ENCODE assay signal across 15 cellular contexts in genomic region chr11:39361557-39361956, GRCh38.
DNase-seq lines count a peak whose midpoint lies in the region; FAIRE-seq and TF ChIP-seq lines count a peak whose summit lies in the region.
"Had no signal": no experiment of that assay in that cellular context is flagged by ENCODE, and none has a peak within 500 bp of the region (broad histone marks: within the 10 kb centered on the region; RNA-seq: fewer than 3 reads in every experiment).

No MANE protein-coding gene starts in this region.

- H3K4me3 ChIP-seq in A673 (ENCODE audit: low read depth, low read length, poor library complexity, severe bottlenecking) = no peak overlapping the region
- no peak overlapping the region for H3K4me3 ChIP-seq in OCI-LY3 (ENCODE audit: low read length)
- no peak overlapping the region for H3K4me3 ChIP-seq in epithelial cell of proximal tubule (ENCODE audit: low read depth, low read length)
- H3K4me3 ChIP-seq in mammary epithelial cell (replicated peaks in 1 of 3; ENCODE audit: insufficient read depth in 1 of 3, low read depth in 2 of 3, low read length in 3 of 3) = no peak overlapping the region
- H3K4me3 ChIP-seq in small intestine (ENCODE audit: low read depth in 1 of 2, low read length in 2 of 2) = no peak overlapping the region

- H2BK12ac ChIP-seq in H9 (ENCODE audit: insufficient read length, low read depth, low read length) = no peak overlapping the region

- no peak overlapping the region for H3K14ac ChIP-seq in H9 (ENCODE audit: insufficient read depth, low read length)

- H4K5ac ChIP-seq in H9 (ENCODE audit: insufficient read length, low read depth, low read length) = no peak overlapping the region

- peaks cover 0 to 2% of the 10 kb centered on the region in 2 experiments; a peak in 1 of 5 replicates for H3K9me3 Mint-ChIP-seq in H9
- H3K9me3 Mint-ChIP-seq: CD14-positive monocyte; CD8-positive, alpha-beta T cell had no signal

- no peak overlapping the region; a peak in 1 of 5 replicates for H3K4me3 Mint-ChIP-seq in H9
- H3K4me3 Mint-ChIP-seq: CD14-positive monocyte; CD8-positive, alpha-beta T cell had no signal

- no TSS peak for BruUV-seq in A673 (replicated peaks; lab: Mats Ljungman, UMichigan)
- BruUV-seq in mammary epithelial cell (replicated peaks; lab: Mats Ljungman, UMichigan) = no TSS peak

- no peaks in the 10 kb centered on the region for H3K27me3 ChIP-seq in A673 (replicated peaks; ENCODE audit: insufficient read depth, low read depth, low read length, poor library complexity)
- no peaks in the 10 kb centered on the region for H3K27me3 ChIP-seq in H9 (ENCODE audit: insufficient read depth, low read length)
- H3K27me3 ChIP-seq in OCI-LY3 (ENCODE audit: low read depth, low read length) = no peaks in the 10 kb centered on the region
- H3K27me3 ChIP-seq in mammary epithelial cell (ENCODE audit: insufficient read depth, low read length) = no peaks in the 10 kb centered on the region
- H3K27me3 ChIP-seq in small intestine (ENCODE audit: control insufficient read depth in 2 of 2, insufficient read depth in 2 of 2, low read length in 2 of 2) = no peaks in the 10 kb centered on the region
- H3K27me3 ChIP-seq: BE2C had no signal

- WGBS in H9 (ENCODE audit: extremely low coverage, insufficient read length, low lambda C conversion rate) = no CpG with 5 or more reads among the region's 1 CpG
- WGBS in mammary epithelial cell (ENCODE audit: low coverage, missing lambda C conversion rate) = 45% methylated on average over 1 of the region's 1 CpG
- 76 to 90% (median 78%) methylated on average over 1 of the region's 1 CpG for WGBS in small intestine, 3 donors

- H3K4me2 ChIP-seq in H9 (ENCODE audit: insufficient read depth, insufficient read length, low read length) (no peak overlapping the region), OCI-LY3 (ENCODE audit: low read length) (no peak overlapping the region), mammary epithelial cell (ENCODE audit: insufficient read depth, low read depth, low read length) (no peak overlapping the region)

- no peak overlapping the region for H4K8ac ChIP-seq in H9 (replicated peaks; ENCODE audit: insufficient read length, low read depth, low read length)

- H3K23me2 ChIP-seq in H9 (ENCODE audit: insufficient read length, low read depth, low read length, poor library complexity, severe bottlenecking) = no peaks in the 10 kb centered on the region

- no peak overlapping the region for H3K56ac ChIP-seq in H9 (ENCODE audit: insufficient read length, low read depth, low read length)

- H3K79me1 ChIP-seq in H9 (ENCODE audit: insufficient read depth, low read depth, low read length, poor library complexity, severe bottlenecking) = no peaks in the 10 kb centered on the region

- H3K9me3 ChIP-seq in A673 (ENCODE audit: low read depth, low read length, poor library complexity, severe bottlenecking) (peaks cover 24% of the 10 kb centered on the region), H9 (ENCODE audit: control insufficient read depth, low read depth, low read length) (no peaks in the 10 kb centered on the region), OCI-LY3 (ENCODE audit: insufficient read depth, low read length) (no peaks in the 10 kb centered on the region), mammary epithelial cell (replicated peaks; ENCODE audit: insufficient read depth, low read length) (no peaks in the 10 kb centered on the region), small intestine (ENCODE audit: control insufficient read depth, low read depth) (no peaks in the 10 kb centered on the region)
- H3K9me3 ChIP-seq: BE2C had no signal

- no peak overlapping the region for H3K23ac ChIP-seq in H9 (ENCODE audit: insufficient read length, low read depth, low read length)

- H4K20me1 ChIP-seq in H9 (ENCODE audit: control insufficient read depth, insufficient read depth, insufficient read length) (no peaks in the 10 kb centered on the region), OCI-LY3 (ENCODE audit: insufficient read depth, low read length) (no peaks in the 10 kb centered on the region), mammary epithelial cell (ENCODE audit: insufficient read depth, low read length) (no peaks in the 10 kb centered on the region)

- H3T11ph ChIP-seq in H9 (ENCODE audit: low read length) = no peak overlapping the region

- H3K4me1 ChIP-seq in A673 (ENCODE audit: insufficient read depth, low read length, poor library complexity, severe bottlenecking) (peaks cover 15% of the 10 kb centered on the region), H9 (ENCODE audit: insufficient read depth, low read length) (no peaks in the 10 kb centered on the region), OCI-LY3 (ENCODE audit: low read length) (peaks cover 9% of the 10 kb centered on the region), mammary epithelial cell (ENCODE audit: insufficient read depth, low read length) (no peaks in the 10 kb centered on the region), small intestine (ENCODE audit: control insufficient read depth in 2 of 2, insufficient read depth in 1 of 2, low read depth in 1 of 2, low read length in 1 of 2) (no peaks in the 10 kb centered on the region)
- H3K4me1 ChIP-seq: BE2C had no signal

- peaks cover 7% of the 10 kb centered on the region for H3K36me3 ChIP-seq in A673 (ENCODE audit: insufficient read depth, low read length, poor library complexity, severe bottlenecking)
- H3K36me3 ChIP-seq in OCI-LY3 (replicated peaks; ENCODE audit: low read depth, low read length) = no peaks in the 10 kb centered on the region
- H3K36me3 ChIP-seq in mammary epithelial cell (ENCODE audit: insufficient read depth, low read length) = no peaks in the 10 kb centered on the region
- H3K36me3 ChIP-seq in small intestine (ENCODE audit: control insufficient read depth in 2 of 2, insufficient read depth in 2 of 2, low read length in 2 of 2) = no peaks in the 10 kb centered on the region
- H3K36me3 ChIP-seq: BE2C had no signal

- no peak overlapping the region for H3K27ac ChIP-seq in A673 (ENCODE audit: low read depth, low read length, poor library complexity, severe bottlenecking)
- H3K27ac ChIP-seq in H9 (ENCODE audit: insufficient read length, low read depth, low read length) = no peak overlapping the region
- no peak overlapping the region for H3K27ac ChIP-seq in OCI-LY3 (ENCODE audit: low read length)
- H3K27ac ChIP-seq in mammary epithelial cell (ENCODE audit: insufficient read depth, low read depth, low read length) = no peak overlapping the region
- no peak overlapping the region for H3K27ac ChIP-seq in small intestine (ENCODE audit: low read depth in 1 of 2, low read length in 1 of 2)

- H3K79me2 ChIP-seq in H9 (ENCODE audit: insufficient read depth, low read length) = no peaks in the 10 kb centered on the region
- H3K79me2 ChIP-seq in OCI-LY3 (ENCODE audit: low read length) = no peaks in the 10 kb centered on the region
- no peaks in the 10 kb centered on the region for H3K79me2 ChIP-seq in mammary epithelial cell (ENCODE audit: insufficient read depth, low read length)

- no peaks in the 10 kb centered on the region for H3K4me1 Mint-ChIP-seq in H9
- H3K4me1 Mint-ChIP-seq: CD14-positive monocyte had no signal

- CTCF ChIA-PET in A673 (lab: Charles Lee) (no interaction called here), mammary epithelial cell (lab: Charles Lee; ENCODE audit: low non-redundant PET) (no interaction called here)

- H2AFZ ChIP-seq in H9 (ENCODE audit: low read length) (no peak overlapping the region), OCI-LY3 (ENCODE audit: low read depth, low read length) (no peak overlapping the region), mammary epithelial cell (ENCODE audit: low read depth, low read length) (no peak overlapping the region)

- H3K27me3 Mint-ChIP-seq in H9 (ENCODE audit: low read depth) = no peaks in the 10 kb centered on the region

- H2BK20ac ChIP-seq in H9 (ENCODE audit: low read depth, low read length, poor library complexity, severe bottlenecking) = no peak overlapping the region

- FAIRE-seq in small intestine (lab: Jason Lieb, UNC) = no peak
- FAIRE-seq: A204.1, GM18507, H54 had no signal

- H2BK15ac ChIP-seq in H9 (ENCODE audit: low read depth, low read length) = no peak overlapping the region

- no peak for DNase-seq in A673 (ENCODE audit: low spot score)
- no peak for DNase-seq in H9
- no peak for DNase-seq in epithelial cell of proximal tubule (ENCODE audit: low read depth)
- no peak for DNase-seq in mammary epithelial cell
- DNase-seq in central memory CD4-positive, alpha-beta T cell = no peak
- no peak for DNase-seq in small intestine
- no peak for DNase-seq in NCI-H2227 treated with DMSO at 0.1 percent for 48 hours (lab: John Stamatoyannopoulos, UW)
- DNase-seq: BE2C; CD8-positive, alpha-beta T cell; DMS53 had no signal

- peak; percentile 30; the same call in 1 of the 2 replicates for TF ChIP-seq CTCF in A673 (conservative IDR thresholded peaks at IDR 0.05; ENCODE audit: low read depth, low read length)
- TF ChIP-seq CTCF in H9 (conservative IDR thresholded peaks at IDR 0.05) = peak; percentile 48
- TF ChIP-seq CTCF in OCI-LY3 (IDR thresholded peaks at IDR 0.05; ENCODE audit: low read depth, low read length) = peak; percentile 20; the same call in 1 of the 2 replicates
- TF ChIP-seq CTCF in epithelial cell of proximal tubule (conservative IDR thresholded peaks at IDR 0.05; ENCODE audit: low read depth, low read length) = peak; percentile 4
- TF ChIP-seq CTCF in mammary epithelial cell (conservative IDR thresholded peaks at IDR 0.05 in 1 of 2, IDR thresholded peaks at IDR 0.05 in 1 of 2; ENCODE audit: extremely low read depth in 1 of 2, insufficient read depth in 1 of 2, low read depth in 1 of 2, low read length in 2 of 2) = no peak

- no peak overlapping the region for H3K4ac ChIP-seq in H9 (ENCODE audit: low read depth, low read length)

- H2BK120ac ChIP-seq in H9 (ENCODE audit: low read depth, low read length, poor library complexity, severe bottlenecking) = no peak overlapping the region

- POLR2A ChIA-PET in A673 (lab: Charles Lee; ENCODE audit: low non-redundant PET) = no interaction called here

- no peak overlapping the region for H3K27ac Mint-ChIP-seq in H9
- H3K27ac Mint-ChIP-seq: CD14-positive monocyte; CD8-positive, alpha-beta T cell had no signal

- intact Hi-C loops in A673 (cut with micrococcal nuclease; ENCODE audit: unreplicated experiment) (no loop called here), mammary epithelial cell (cut with micrococcal nuclease) (no loop called here)

- H3K18ac ChIP-seq in H9 (ENCODE audit: insufficient read length, low read depth, low read length) = no peak overlapping the region

- H3K36me3 Mint-ChIP-seq in H9 (ENCODE audit: insufficient read depth in 1 of 3, low read depth in 3 of 3) = no peaks in the 10 kb centered on the region
- H3K36me3 Mint-ChIP-seq: CD14-positive monocyte; CD8-positive, alpha-beta T cell had no signal

- dilution Hi-C loops in mammary epithelial cell (cut with HindIII; ENCODE audit: low sequenced_read_pairs) = no loop called here

- H2BK5ac ChIP-seq in H9 (ENCODE audit: insufficient read length, low read length) = no peak overlapping the region

- H3K9ac ChIP-seq in H9 (ENCODE audit: extremely low read depth, insufficient read length, low read length) (no peak overlapping the region), OCI-LY3 (ENCODE audit: low read length) (no peak overlapping the region), mammary epithelial cell (ENCODE audit: insufficient read depth, low read length) (no peak overlapping the region)

- in situ Hi-C loops in mammary epithelial cell (cut with MboI; ENCODE audit: low sequenced_read_pairs in 2 of 2) = no loop called here

- H2AK5ac ChIP-seq in H9 (ENCODE audit: insufficient read length, low read length) = no peak overlapping the region

- H4K91ac ChIP-seq in H9 (ENCODE audit: insufficient read length, low read depth, low read length) = no peak overlapping the region

Comparison
In these comparisons a context has a peak if more than half of its experiments do, and no peak if none do; other contexts are left out.
1. CTCF ChIP-seq: peak in A673 (single experiment), H9 (single experiment), OCI-LY3 (single experiment) and epithelial cell of proximal tubule (single experiment); none in mammary epithelial cell (0 of 2).